ENCODE assay signal across 9 cellular contexts in the genomic region with DNA sequence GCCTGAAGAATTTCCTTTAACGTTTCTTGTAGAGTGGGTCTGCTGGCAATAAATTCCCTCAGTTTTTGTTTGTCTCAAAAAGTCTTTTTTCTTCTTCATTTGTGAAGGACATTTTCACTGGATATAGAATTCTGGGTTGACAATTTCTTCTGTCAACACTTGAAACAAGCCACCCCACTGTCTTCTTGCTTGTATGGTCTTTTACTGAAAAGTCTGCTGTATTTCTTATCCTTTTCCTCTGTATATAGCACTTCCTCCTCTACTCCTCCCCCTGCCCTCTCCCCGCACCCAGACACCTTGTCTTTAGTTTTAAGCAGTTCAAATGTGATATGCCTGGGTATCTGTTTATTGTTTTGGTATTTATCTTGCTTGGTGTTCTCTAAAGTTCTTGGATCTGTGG.
"Had no signal": no experiment of that assay in that cellular context is flagged by ENCODE, and none has a peak within 500 bp of the region (broad histone marks: within the 10 kb centered on the region; RNA-seq: fewer than 3 reads in every experiment).

No MANE protein-coding gene starts in this region.

- H3K9ac ChIP-seq: GM23248 had no signal

- DNase-seq: GM23248, GOT3, H7, IMR-90, KG1 had no signal

- ATAC-seq: HCT116, K562 had no signal

- H3K27ac ChIP-seq: HL-60 had no signal

- H3K36me3 ChIP-seq: HAP-1 had no signal

- H3K4me3 ChIP-seq: GM23248, HAP-1, K562 had no signal

- FAIRE-seq: K562 had no signal

- H2AFZ ChIP-seq: GM23248 had no signal
